ENCODE assay signal across 8 cellular contexts in the genomic region with DNA sequence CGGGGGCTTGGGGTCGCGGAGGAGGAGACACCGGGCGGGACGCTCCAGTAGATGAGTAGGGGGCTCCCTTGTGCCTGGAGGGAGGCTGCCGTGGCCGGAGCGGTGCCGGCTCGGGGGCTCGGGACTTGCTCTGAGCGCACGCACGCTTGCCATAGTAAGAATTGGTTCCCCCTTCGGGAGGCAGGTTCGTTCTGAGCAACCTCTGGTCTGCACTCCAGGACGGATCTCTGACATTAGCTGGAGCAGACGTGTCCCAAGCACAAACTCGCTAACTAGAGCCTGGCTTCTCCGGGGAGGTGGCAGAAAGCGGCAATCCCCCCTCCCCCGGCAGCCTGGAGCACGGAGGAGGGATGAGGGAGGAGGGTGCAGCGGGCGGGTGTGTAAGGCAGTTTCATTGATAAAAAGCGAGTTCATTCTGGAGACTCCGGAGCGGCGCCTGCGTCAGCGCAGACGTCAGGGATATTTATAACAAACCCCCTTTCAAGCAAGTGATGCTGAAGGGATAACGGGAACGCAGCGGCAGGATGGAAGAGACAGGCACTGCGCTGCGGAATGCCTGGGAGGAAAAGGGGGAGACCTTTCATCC. TPM values are rescaled to one million over a fixed set of nuclear protein-coding genes. Genes with fewer than 3 reads are reported as not detected.
DNase-seq lines count a peak whose midpoint lies in the region; ATAC-seq and TF ChIP-seq lines count a peak whose summit lies in the region.

No MANE protein-coding gene starts in this region.

- H3K9me2 ChIP-seq in HCT116 (ENCODE audit: insufficient read depth) = no peaks in the 10 kb centered on the region
- no peaks in the 10 kb centered on the region for H3K9me2 ChIP-seq in PC-9 (ENCODE audit: insufficient read depth)

- ATAC-seq in CD4-positive, CD25-positive, alpha-beta regulatory T cell (ENCODE audit: low read depth in 2 of 2) = no peak
- ATAC-seq in HCT116 (0 out of 2 replicates have a peak, but pooled peaks have one; percentile 0), GM18868 (IDR thresholded peaks at IDR 0.05; ENCODE audit: unreplicated experiment) (no peak)
- ATAC-seq in activated naive CD4-positive, alpha-beta T cell treated with anti-CD3 and anti-CD28 coated beads, Interleukin-2, amount 50 U/mL, for 72 hours = peak; percentile 4 to 9

- H3K4me3 ChIP-seq in CD4-positive, CD25-positive, alpha-beta regulatory T cell (ENCODE audit: low read depth, low read length) = peak overlapping the region; percentile 87
- peak overlapping the region; percentile 95 to 97 for H3K4me3 ChIP-seq in HCT116 (replicated peaks in 1 of 2; ENCODE audit: low read depth in 1 of 2, low read length in 2 of 2)
- H3K4me3 ChIP-seq in PC-9 = peak overlapping the region; percentile 90
- peak overlapping the region; percentile 97 for H3K4me3 ChIP-seq in neutrophil (ENCODE audit: low read depth in 1 of 2, low read length in 1 of 2)

- POLR2A ChIA-PET in HCT116 (lab: Charles Lee) (interaction anchor here (0.9 to 1.5 kb wide), 7 partner anchors 8 to 119 kb away, joined by 3 to 10 read pairs (median 6); no protein-coding TSS in a partner anchor), PC-9 (lab: Charles Lee; ENCODE audit: unreplicated experiment) (interaction anchor here (0.6 to 1.5 kb wide), 8 partner anchors 12 to 263 kb away, joined by 3 to 17 read pairs (median 10); no protein-coding TSS in a partner anchor)

- H2AFZ ChIP-seq in HCT116 (ENCODE audit: low read depth, low read length, poor library complexity, severe bottlenecking) = no peak overlapping the region
- peak overlapping the region; percentile 97; the same call in 1 of the 2 replicates for H2AFZ ChIP-seq in PC-9

- BruUV-seq in HCT116 (replicated peaks; lab: Mats Ljungman, UMichigan) (no TSS peak), PC-9 (replicated peaks; lab: Mats Ljungman, UMichigan) (no TSS peak)

- H3K9me3 ChIP-seq in CD4-positive, CD25-positive, alpha-beta regulatory T cell (ENCODE audit: control insufficient read depth in 2 of 2, low read length in 2 of 2) = no peaks in the 10 kb centered on the region
- no peaks in the 10 kb centered on the region for H3K9me3 ChIP-seq in HCT116 (ENCODE audit: control insufficient read depth in 1 of 2, insufficient read depth in 1 of 2, low read depth in 1 of 2, low read length in 2 of 2)
- H3K9me3 ChIP-seq in PC-9 (ENCODE audit: insufficient read depth, low read depth) = no peaks in the 10 kb centered on the region
- peaks cover 7% of the 10 kb centered on the region for H3K9me3 ChIP-seq in neutrophil

- H3K4me3 Mint-ChIP-seq in CD4-positive, CD25-positive, alpha-beta regulatory T cell = peak overlapping the region; percentile 90 to 96 (median 91)
- peak overlapping the region; percentile 86 for H3K4me3 Mint-ChIP-seq in glutamatergic neuron (ENCODE audit: unreplicated experiment)

- peaks cover 18% of the 10 kb centered on the region for H3K36me3 ChIP-seq in CD4-positive, CD25-positive, alpha-beta regulatory T cell (ENCODE audit: control insufficient read depth, insufficient read depth, low read length)
- peaks cover 16 to 22% of the 10 kb centered on the region in 2 experiments for H3K36me3 ChIP-seq in HCT116 (ENCODE audit: control insufficient read depth in 1 of 2, insufficient read depth in 2 of 2, low read length in 2 of 2)
- peaks cover 19% of the 10 kb centered on the region for H3K36me3 ChIP-seq in PC-9 (ENCODE audit: low read depth)
- H3K36me3 ChIP-seq in neutrophil = peaks cover 43% of the 10 kb centered on the region

- no peak for TF ChIP-seq RAD21 in HCT116 (IDR thresholded peaks at IDR 0.05; ENCODE audit: low read depth)

- CTCF ChIA-PET in HCT116 (lab: Charles Lee) = no interaction called here
- CTCF ChIA-PET in PC-9 (lab: Charles Lee) = interaction anchor here (0.6 kb wide), 1 partner anchor 152 kb away, joined by 3 read pairs; no protein-coding TSS in a partner anchor

- TF ChIP-seq CTCF in HCT116 (IDR thresholded peaks at IDR 0.05 in 2 of 3, conservative IDR thresholded peaks at IDR 0.05 in 1 of 3; ENCODE audit: borderline replicate concordance in 1 of 3, insufficient read depth in 1 of 3, low read depth in 2 of 3, low read length in 2 of 3) = no peak
- TF ChIP-seq CTCF in PC-9 (conservative IDR thresholded peaks at IDR 0.05) = no peak
- TF ChIP-seq CTCF in glutamatergic neuron (IDR thresholded peaks at IDR 0.05; ENCODE audit: partially characterized antibody, unreplicated experiment) = no peak
- no peak for TF ChIP-seq CTCF in neutrophil (IDR thresholded peaks at IDR 0.05)

- peaks cover 0 to 3% (median 0%) of the 10 kb centered on the region in 7 donors for H3K9me3 Mint-ChIP-seq in CD4-positive, CD25-positive, alpha-beta regulatory T cell
- no peaks in the 10 kb centered on the region for H3K9me3 Mint-ChIP-seq in activated naive CD4-positive, alpha-beta T cell treated with anti-CD3 and anti-CD28 coated beads, Interleukin-2, amount 50 U/mL, for 72 hours
- peaks cover 7% of the 10 kb centered on the region for H3K9me3 Mint-ChIP-seq in glutamatergic neuron (ENCODE audit: unreplicated experiment)

- peak; percentile 56 to 71 (median 56) for DNase-seq in CD4-positive, CD25-positive, alpha-beta regulatory T cell
- no peak for DNase-seq in HCT116 (ENCODE audit: low read depth, low spot score)
- DNase-seq in PC-9 = peak; percentile 57 to 60
- DNase-seq in activated naive CD4-positive, alpha-beta T cell treated with anti-CD3 and anti-CD28 coated beads, Interleukin-2, amount 50 U/mL, for 72 hours (ENCODE audit: low spot score in 2 of 2) = peak; percentile 41 to 64
- peak; percentile 66 for DNase-seq in glutamatergic neuron
- DNase-seq in NCI-H2029 treated with DMSO at 0.1 percent for 48 hours (lab: John Stamatoyannopoulos, UW) = no peak

- no peak for TF ChIP-seq POLR2A in HCT116 (IDR thresholded peaks at IDR 0.05; ENCODE audit: borderline replicate concordance, extremely low read depth, insufficient read depth, insufficient read length)

- H3K4me1 ChIP-seq in CD4-positive, CD25-positive, alpha-beta regulatory T cell (ENCODE audit: control insufficient read depth, insufficient read depth, low read length, poor library complexity, severe bottlenecking) = peaks cover 33% of the 10 kb centered on the region
- H3K4me1 ChIP-seq in HCT116 (ENCODE audit: control insufficient read depth in 1 of 2, insufficient read depth in 2 of 2, low read length in 2 of 2) (peaks cover 10 to 39% of the 10 kb centered on the region in 2 experiments), PC-9 (replicated peaks; ENCODE audit: insufficient read depth) (peaks cover 56% of the 10 kb centered on the region), neutrophil (ENCODE audit: control insufficient read depth in 1 of 2, insufficient read depth in 1 of 2, low read depth in 1 of 2, low read length in 1 of 2) (peaks cover 69 to 70% of the 10 kb centered on the region in 2 experiments)

- H3K27ac ChIP-seq in CD4-positive, CD25-positive, alpha-beta regulatory T cell (ENCODE audit: insufficient read depth, low read length, poor library complexity, severe bottlenecking) = peak overlapping the region; percentile 87
- H3K27ac ChIP-seq in HCT116 (ENCODE audit: low read depth, low read length) (peak overlapping the region; percentile 70), PC-9 (0 out of 2 replicates have a peak overlapping the region, but pooled peaks have one; percentile 95), neutrophil (peak overlapping the region; percentile 99)

- intact Hi-C loops in HCT116 (cut with micrococcal nuclease) (loop anchor here (2.0 kb wide), 1 partner anchor 16 kb away; no protein-coding TSS in a partner anchor), PC-9 (cut with micrococcal nuclease; ENCODE audit: unreplicated experiment) (loop anchor here (5.0 kb wide), 1 partner anchor 707 kb away; no protein-coding TSS in a partner anchor)

- RAD21 ChIA-PET in HCT116 (lab: Charles Lee; ENCODE audit: low non-redundant PET in 1 of 2, low total read pairs in 2 of 2, uncharacterized antibody in 2 of 2, unreplicated experiment in 2 of 2) = no interaction called here

- H4K20me1 ChIP-seq in HCT116 (ENCODE audit: insufficient read depth) (no peaks in the 10 kb centered on the region), PC-9 (ENCODE audit: insufficient read depth) (peaks cover 30% of the 10 kb centered on the region)

- H3K27me3 ChIP-seq in CD4-positive, CD25-positive, alpha-beta regulatory T cell (ENCODE audit: control insufficient read depth, insufficient read depth, low read length) = peaks cover 17% of the 10 kb centered on the region
- H3K27me3 ChIP-seq in HCT116 (ENCODE audit: insufficient read depth, low read length) (no peaks in the 10 kb centered on the region), PC-9 (ENCODE audit: insufficient read depth, low read depth) (no peaks in the 10 kb centered on the region), neutrophil (no peaks in the 10 kb centered on the region)

- H3K79me2 ChIP-seq in HCT116 (ENCODE audit: insufficient read depth, low read length) = peaks cover 20% of the 10 kb centered on the region
- peaks cover 31% of the 10 kb centered on the region for H3K79me2 ChIP-seq in PC-9 (ENCODE audit: low read depth)

- peaks cover 7 to 39% (median 26%) of the 10 kb centered on the region in 4 donors for H3K4me1 Mint-ChIP-seq in CD4-positive, CD25-positive, alpha-beta regulatory T cell
- no peaks in the 10 kb centered on the region for H3K4me1 Mint-ChIP-seq in glutamatergic neuron (ENCODE audit: low read depth, unreplicated experiment)

- H3K4me2 ChIP-seq in HCT116 (ENCODE audit: low read length) (peak overlapping the region; percentile 100), PC-9 (peak overlapping the region; percentile 99)

- peaks cover 46% of the 10 kb centered on the region for H3F3A ChIP-seq in PC-9 (ENCODE audit: insufficient read depth, low read depth)

- peaks cover 10% of the 10 kb centered on the region for H3K36me3 Mint-ChIP-seq in CD4-positive, CD25-positive, alpha-beta regulatory T cell
- peaks cover 19 to 20% of the 10 kb centered on the region in 2 donors for H3K36me3 Mint-ChIP-seq in activated naive CD4-positive, alpha-beta T cell treated with anti-CD3 and anti-CD28 coated beads, Interleukin-2, amount 50 U/mL, for 72 hours
- H3K36me3 Mint-ChIP-seq in glutamatergic neuron (ENCODE audit: unreplicated experiment) = peaks cover 6% of the 10 kb centered on the region

- peak overlapping the region; percentile 98 for H3K9ac ChIP-seq in HCT116 (ENCODE audit: low read length)

- peak overlapping the region in 2 of 3 donors; percentile 98 to 99 for H3K27ac Mint-ChIP-seq in CD4-positive, CD25-positive, alpha-beta regulatory T cell
- peak overlapping the region; percentile 93 to 95 for H3K27ac Mint-ChIP-seq in activated naive CD4-positive, alpha-beta T cell treated with anti-CD3 and anti-CD28 coated beads, Interleukin-2, amount 50 U/mL, for 72 hours
- H3K27ac Mint-ChIP-seq in glutamatergic neuron (ENCODE audit: unreplicated experiment) = peak overlapping the region; percentile 38

- H3K27me3 Mint-ChIP-seq in CD4-positive, CD25-positive, alpha-beta regulatory T cell = peaks cover 77% of the 10 kb centered on the region
- peaks cover 15% of the 10 kb centered on the region for H3K27me3 Mint-ChIP-seq in glutamatergic neuron (ENCODE audit: unreplicated experiment)

RNA-seq across cellular contexts. Expression of gene FOS, which starts 0.6 kb away (rescaled TPM):
- total RNA-seq in CD4-positive, CD25-positive, alpha-beta regulatory T cell = 1,673 TPM
- 100 to 1,000 TPM in 2 of 4 donors, 10 to 100 TPM in 2; 56.8 to 145 (median 104) TPM for polyA plus RNA-seq in CD4-positive, CD25-positive, alpha-beta regulatory T cell
- total RNA-seq in HCT116 (2021; ENCODE audit: unreplicated experiment) (50.4 TPM), PC-9 (2021) (84.6 and 154 TPM in 2 replicates), glutamatergic neuron (ENCODE audit: unreplicated experiment) (2.9 TPM)
- 539 and 952 TPM in 2 replicates for polyA plus RNA-seq in HCT116 (2012)
- 10 to 100 TPM; 55.8 to 65.9 TPM for total RNA-seq in activated naive CD4-positive, alpha-beta T cell treated with anti-CD3 and anti-CD28 coated beads, Interleukin-2, amount 50 U/mL, for 72 hours

Comparison
In these comparisons a context has a peak if more than half of its experiments do, and no peak if none do; other contexts are left out.
1. ATAC-seq: peak in HCT116 (single experiment) and activated naive CD4-positive, alpha-beta T cell treated with anti-CD3 and anti-CD28 coated beads, Interleukin-2, amount 50 U/mL, for 72 hours (2 of 2); none in CD4-positive, CD25-positive, alpha-beta regulatory T cell (0 of 2) and GM18868 (single experiment).
2. DNase-seq: peak in CD4-positive, CD25-positive, alpha-beta regulatory T cell (3 of 3), PC-9 (2 of 2), activated naive CD4-positive, alpha-beta T cell treated with anti-CD3 and anti-CD28 coated beads, Interleukin-2, amount 50 U/mL, for 72 hours (2 of 2) and glutamatergic neuron (single experiment); none in HCT116 (single experiment) and NCI-H2029 treated with DMSO at 0.1 percent for 48 hours (single experiment).
3. H3K27ac Mint-ChIP-seq: peak in every context shown above with its lines; median percentile 98 in CD4-positive, CD25-positive, alpha-beta regulatory T cell; 94 in activated naive CD4-positive, alpha-beta T cell treated with anti-CD3 and anti-CD28 coated beads, Interleukin-2, amount 50 U/mL, for 72 hours; 38 in glutamatergic neuron.
4. RNA of gene FOS, which starts 0.6 kb away (total RNA-seq): 1,673 TPM in CD4-positive, CD25-positive, alpha-beta regulatory T cell (single experiment); 84.6 to 154 TPM in PC-9, 55.8 to 65.9 TPM in activated naive CD4-positive, alpha-beta T cell treated with anti-CD3 and anti-CD28 coated beads, Interleukin-2, amount 50 U/mL, for 72 hours, 50.4 TPM in HCT116 (single experiment) and 2.9 TPM in glutamatergic neuron (single experiment); every median in the first group is over 10 times any median in the second.
5. Peak in every context shown above with its lines, with median percentiles within 50 percentile points of each other: H3K27ac ChIP-seq and H3K4me3 ChIP-seq.